Comparison of ENCODE assay signal across 13 cellular contexts in the genomic region with DNA sequence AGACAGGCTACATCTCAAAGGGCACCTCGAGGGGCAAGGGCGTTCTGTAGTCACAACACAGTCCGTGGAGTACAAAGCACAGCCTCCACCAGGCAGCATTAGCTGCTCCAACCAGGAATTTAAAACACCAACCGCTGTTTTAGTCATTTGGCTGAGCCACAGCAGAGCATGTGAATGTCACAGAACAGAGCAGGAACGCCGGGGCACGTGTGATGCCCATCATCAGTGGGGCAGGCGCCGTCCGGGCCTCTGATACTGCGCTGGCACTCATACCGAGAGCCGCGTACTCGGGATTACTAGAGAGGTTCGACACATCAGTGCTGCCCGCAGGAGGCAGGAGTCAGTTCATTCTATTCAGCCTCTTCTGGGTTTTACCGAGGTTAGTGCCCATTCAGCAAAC. TPM values are rescaled to one million over a fixed set of nuclear protein-coding genes. Genes with fewer than 3 reads are reported as not detected.
DNase-seq lines count a peak whose midpoint lies in the region; ATAC-seq and TF ChIP-seq lines count a peak whose summit lies in the region.
"Had no signal": no experiment of that assay in that cellular context is flagged by ENCODE, and none has a peak within 500 bp of the region (broad histone marks: within the 10 kb centered on the region; RNA-seq: fewer than 3 reads in every experiment).

No MANE protein-coding gene starts in this region.

- POLR2A ChIA-PET in RWPE1 (lab: Yijun Ruan, JAX; ENCODE audit: low non-redundant PET): interaction anchor here (0.6 kb wide), 1 partner anchor 111 kb away, joined by 10 read pairs; no protein-coding TSS in a partner anchor

- peaks cover 12% of the 10 kb centered on the region; the same call in 1 of the 2 replicates for H3K36me3 ChIP-seq in Karpas-422 (ENCODE audit: insufficient read depth, low read length)

- no peaks in the 10 kb centered on the region for H3K27me3 ChIP-seq in Karpas-422 (ENCODE audit: low read length)
- H3K27me3 ChIP-seq: BE2C had no signal

- no peaks in the 10 kb centered on the region for H3K9me3 ChIP-seq in Karpas-422 (ENCODE audit: low read length)
- H3K9me3 ChIP-seq: A549, BE2C had no signal

- peaks cover 3% of the 10 kb centered on the region for H3K4me1 ChIP-seq in Karpas-422 (ENCODE audit: low read length)
- H3K4me1 ChIP-seq: BE2C had no signal

- CTCF ChIA-PET in RWPE1 (lab: Yijun Ruan, JAX): no interaction called here

- H3K4me2 ChIP-seq in Karpas-422 (ENCODE audit: low read depth, low read length, poor library complexity, severe bottlenecking): no peak overlapping the region
- H3K4me2 ChIP-seq: A549 had no signal

- H3K27ac ChIP-seq in RWPE1 (peak overlapping the region; percentile 51), Karpas-422 (ENCODE audit: low read length) (no peak overlapping the region)
- H3K27ac ChIP-seq: A549, GM23248 had no signal

- H3K4me3 ChIP-seq in Karpas-422 (ENCODE audit: low read length): no peak overlapping the region
- H3K4me3 ChIP-seq: A549, GM23248 had no signal

- peaks cover 11% of the 10 kb centered on the region for H3K4me1 Mint-ChIP-seq in HFFc6 (ENCODE audit: low read depth)

- H3K9me2 ChIP-seq in Karpas-422 (replicated peaks; ENCODE audit: insufficient read depth, low read length): no peaks in the 10 kb centered on the region

- peaks cover 3% of the 10 kb centered on the region; the same call in 1 of the 2 replicates for H3K27me3 Mint-ChIP-seq in HFFc6 (ENCODE audit: insufficient read depth)
- H3K27me3 Mint-ChIP-seq: IgD-negative memory B cell had no signal

- no peak for ATAC-seq in GM21576 (IDR thresholded peaks at IDR 0.05; ENCODE audit: unreplicated experiment)
- ATAC-seq: A549, HCT116 had no signal

- H3K36me3 Mint-ChIP-seq in HFFc6 (ENCODE audit: low read depth): peaks cover 7% of the 10 kb centered on the region; the same call in 1 of the 2 replicates

- intact Hi-C loops in posterior vena cava (cut with DNase I): loop anchor here in 1 of 2 donors (5.0 kb wide), 1 partner anchor 32 kb away; no protein-coding TSS in a partner anchor

- no peak overlapping the region for H3K4me3 Mint-ChIP-seq in HFFc6
- H3K4me3 Mint-ChIP-seq: IgD-negative memory B cell had no signal

- DNase-seq in HFFc6: no peak
- DNase-seq in RWPE1 (ENCODE audit: low spot score): no peak
- peak; percentile 43 for DNase-seq in ecto neural progenitor cell (ENCODE audit: low spot score)
- peak; percentile 71 for DNase-seq in posterior vena cava (ENCODE audit: low spot score)
- no peak for DNase-seq in Karpas-422
- DNase-seq: BE2C, DMS53, GF-D8, GM23248 had no signal

- H4K20me1 ChIP-seq in Karpas-422 (ENCODE audit: insufficient read depth, low read depth, low read length): no peaks in the 10 kb centered on the region

- TF ChIP-seq CTCF in HFFc6 (IDR thresholded peaks at IDR 0.05): no peak
- no peak for TF ChIP-seq CTCF in RWPE1 (conservative IDR thresholded peaks at IDR 0.05; ENCODE audit: low read depth)

- no peak overlapping the region for H2AFZ ChIP-seq in Karpas-422 (ENCODE audit: low read length)
- H2AFZ ChIP-seq: GM23248 had no signal

- peaks cover 9% of the 10 kb centered on the region for H3K79me2 ChIP-seq in Karpas-422 (ENCODE audit: low read length)

- H3K9me3 Mint-ChIP-seq in HFFc6: no peaks in the 10 kb centered on the region
- H3K9me3 Mint-ChIP-seq: IgD-negative memory B cell had no signal

- peak overlapping the region; percentile 42; the same call in 1 of the 2 replicates for H3K27ac Mint-ChIP-seq in HFFc6

- H3K9ac ChIP-seq in Karpas-422 (ENCODE audit: low read length): no peak overlapping the region
- H3K9ac ChIP-seq: GM23248 had no signal

RNA-seq across cellular contexts. Expression of a gene that starts 13.8 kb away (rescaled TPM):
- total RNA-seq in HFFc6 (2021; fragmentation: NEBNext Ultra II Directional; extraction: Animal tissue kit (Norgen Biotek cat#: 25700)): 10 to 100 TPM; 19.4 to 25.4 (median 21.9) TPM
- total RNA-seq in posterior vena cava: 10 to 100 TPM; 26.0 to 27.2 TPM
- total RNA-seq in Karpas-422 (2014; rRNA removed; shearing (Covaris generic); ENCODE audit: low replicate concordance): 6.3 and 18.8 TPM in 2 replicates

Comparison
In these comparisons a context has a peak if more than half of its experiments do, and no peak if none do; other contexts are left out.
1. DNase-seq: peak in ecto neural progenitor cell (single experiment) and posterior vena cava (single experiment); none in HFFc6 (single experiment), RWPE1 (single experiment) and Karpas-422 (single experiment).